8 cellular contexts compared by ENCODE assay signal in genomic region chr15:62254137-62254934, GRCh38.
A peak's percentile ranks its signal among the peaks of the same experiment; 100 is the strongest.
DNase-seq lines count a peak whose midpoint lies in the region; ATAC-seq lines count a peak whose summit lies in the region.

No MANE protein-coding gene starts in this region.

- ATAC-seq in T-helper 17 cell: peak; percentile 80

- DNase-seq in Daoy (ENCODE audit: low read depth) (peak; percentile 60), T-helper 17 cell (peak; percentile 48 to 71 (median 51)), astrocyte of the hippocampus (ENCODE audit: low read depth, low spot score) (peak; percentile 72), iris pigment epithelial cell (ENCODE audit: low read depth) (peak; percentile 48), NCI-H774 (lab: John Stamatoyannopoulos, UW) (no peak), middle frontal gyrus (ENCODE audit: extremely low spot score, low spot score) (no peak)
- DNase-seq in Jurkat, Clone E6-1 (ENCODE audit: low read depth, low spot score): peak; percentile 81
- peak; percentile 76 to 83 for DNase-seq in stimulated activated CD4-positive, alpha-beta T cell treated with anti-CD3 and anti-CD28 coated beads, Interleukin-2, amount 100 ng/mL, for 24 hours

- H3K36me3 Mint-ChIP-seq in T-helper 17 cell (ENCODE audit: low read depth): peaks cover 2% of the 10 kb centered on the region

- no peak overlapping the region for H3K27ac Mint-ChIP-seq in T-helper 17 cell

- no peak overlapping the region for H3K4me3 Mint-ChIP-seq in T-helper 17 cell

- H3K4me1 Mint-ChIP-seq in T-helper 17 cell: peaks cover 3% of the 10 kb centered on the region

- H3K27me3 Mint-ChIP-seq in T-helper 17 cell: peaks cover 15% of the 10 kb centered on the region

- no peaks in the 10 kb centered on the region for H3K9me3 ChIP-seq in T-helper 17 cell (ENCODE audit: control insufficient read depth, low read length, poor library complexity, severe bottlenecking)

- no peak overlapping the region for H3K4me3 ChIP-seq in Jurkat, Clone E6-1 (ENCODE audit: low read length)

Comparison
In these comparisons a context has a peak if more than half of its experiments do, and no peak if none do; other contexts are left out.
1. DNase-seq: peak in Daoy (single experiment), Jurkat, Clone E6-1 (single experiment), T-helper 17 cell (3 of 3), astrocyte of the hippocampus (single experiment), iris pigment epithelial cell (single experiment) and stimulated activated CD4-positive, alpha-beta T cell treated with anti-CD3 and anti-CD28 coated beads, Interleukin-2, amount 100 ng/mL, for 24 hours (2 of 2); none in NCI-H774 (single experiment) and middle frontal gyrus (single experiment).